In genomic region chr3:150144309-150144708, GRCh38 we compare ENCODE assay signal across 1 cellular context.
TF ChIP-seq lines count a peak whose summit lies in the region.

No MANE protein-coding gene starts in this region.

TF ChIP-seq in GM12878, 131 proteins besides CTCF, POLR2A, EP300 and RAD21 (continued from another document):
- TF ChIP-seq E2F8 (IDR thresholded peaks at IDR 0.05; ENCODE audit: low read depth, partially characterized antibody) (no peak), YY1 (IDR thresholded peaks at IDR 0.05; ENCODE audit: low read depth, low read length) (no peak), TARDBP (IDR thresholded peaks at IDR 0.05; ENCODE audit: borderline replicate concordance) (no peak), PAX8 (IDR thresholded peaks at IDR 0.05) (no peak), CHD4 (IDR thresholded peaks at IDR 0.05) (no peak)
- TF ChIP-seq, protein P1, sequence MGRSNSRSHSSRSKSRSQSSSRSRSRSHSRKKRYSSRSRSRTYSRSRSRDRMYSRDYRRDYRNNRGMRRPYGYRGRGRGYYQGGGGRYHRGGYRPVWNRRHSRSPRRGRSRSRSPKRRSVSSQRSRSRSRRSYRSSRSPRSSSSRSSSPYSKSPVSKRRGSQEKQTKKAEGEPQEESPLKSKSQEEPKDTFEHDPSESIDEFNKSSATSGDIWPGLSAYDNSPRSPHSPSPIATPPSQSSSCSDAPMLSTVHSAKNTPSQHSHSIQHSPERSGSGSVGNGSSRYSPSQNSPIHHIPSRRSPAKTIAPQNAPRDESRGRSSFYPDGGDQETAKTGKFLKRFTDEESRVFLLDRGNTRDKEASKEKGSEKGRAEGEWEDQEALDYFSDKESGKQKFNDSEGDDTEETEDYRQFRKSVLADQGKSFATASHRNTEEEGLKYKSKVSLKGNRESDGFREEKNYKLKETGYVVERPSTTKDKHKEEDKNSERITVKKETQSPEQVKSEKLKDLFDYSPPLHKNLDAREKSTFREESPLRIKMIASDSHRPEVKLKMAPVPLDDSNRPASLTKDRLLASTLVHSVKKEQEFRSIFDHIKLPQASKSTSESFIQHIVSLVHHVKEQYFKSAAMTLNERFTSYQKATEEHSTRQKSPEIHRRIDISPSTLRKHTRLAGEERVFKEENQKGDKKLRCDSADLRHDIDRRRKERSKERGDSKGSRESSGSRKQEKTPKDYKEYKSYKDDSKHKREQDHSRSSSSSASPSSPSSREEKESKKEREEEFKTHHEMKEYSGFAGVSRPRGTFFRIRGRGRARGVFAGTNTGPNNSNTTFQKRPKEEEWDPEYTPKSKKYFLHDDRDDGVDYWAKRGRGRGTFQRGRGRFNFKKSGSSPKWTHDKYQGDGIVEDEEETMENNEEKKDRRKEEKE (IDR thresholded peaks at IDR 0.05), result no peak
